In the genomic region with DNA sequence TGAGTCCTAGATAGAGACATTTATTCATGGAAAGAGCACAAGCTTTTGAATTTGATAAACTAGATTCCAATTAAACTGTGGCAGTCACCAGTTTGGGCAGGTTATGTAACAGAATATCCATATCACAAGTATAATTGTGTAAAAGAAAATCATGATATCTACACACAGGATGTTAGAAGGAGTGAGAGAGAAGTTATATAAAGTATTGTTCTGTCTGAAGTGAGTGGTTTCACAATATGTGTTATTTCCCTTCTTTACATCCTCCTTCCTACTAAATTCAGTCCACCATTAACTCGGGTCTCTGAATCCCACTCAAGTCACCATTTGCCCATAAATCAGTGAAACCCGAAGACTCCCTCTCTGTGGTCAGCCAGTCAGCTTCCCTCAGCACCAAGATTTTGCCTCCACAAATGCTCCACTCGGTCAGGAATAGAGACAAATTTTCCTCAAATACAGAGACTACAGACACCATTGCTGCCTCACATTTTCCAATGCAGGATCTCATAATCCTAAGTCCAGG, we compare ENCODE assay signal across 12 cellular contexts. TPM values are rescaled to one million over a fixed set of nuclear protein-coding genes. Genes with fewer than 3 reads are reported as not detected.
DNase-seq lines count a peak whose midpoint lies in the region; ATAC-seq and TF ChIP-seq lines count a peak whose summit lies in the region.
"Had no signal": no experiment of that assay in that cellular context is flagged by ENCODE, and none has a peak within 500 bp of the region (broad histone marks: within the 10 kb centered on the region; RNA-seq: fewer than 3 reads in every experiment).

No MANE protein-coding gene starts in this region.

- intact Hi-C loops in heart right ventricle (cut with DNase I) = loop anchor here in 1 of 10 donors (5.0 kb wide), 1 partner anchor 33 kb away; no protein-coding TSS in a partner anchor
- intact Hi-C loops in left cardiac atrium (cut with DNase I) = loop anchor here in 1 of 2 donors (5.0 kb wide), 1 partner anchor 97 kb away; a partner anchor contains a TSS
- intact Hi-C loops in activated B cell treated with CpG ODN at 0.5 μM for 24 hours (cut with micrococcal nuclease) = loop anchor here (1.0 to 10.0 kb wide), 7 partner anchors 29 to 307 kb away; a partner anchor contains a TSS

- H3K9me3 Mint-ChIP-seq in activated B cell treated with CpG ODN at 0.5 μM for 24 hours = peaks cover 2% of the 10 kb centered on the region

- peak overlapping the region; percentile 90 for H3K4me3 Mint-ChIP-seq in activated B cell treated with CpG ODN at 0.5 μM for 24 hours

- H3K27me3 Mint-ChIP-seq in activated B cell treated with CpG ODN at 0.5 μM for 24 hours = no peaks in the 10 kb centered on the region

- H3K27me3 ChIP-seq in heart right ventricle = peaks cover 0 to 14% (median 0%) of the 10 kb centered on the region in 7 donors

- H3K27ac Mint-ChIP-seq in activated B cell treated with CpG ODN at 0.5 μM for 24 hours = peak overlapping the region; percentile 94

- peaks cover 0 to 6% (median 0%) of the 10 kb centered on the region in 9 donors for H3K36me3 ChIP-seq in heart right ventricle
- no peaks in the 10 kb centered on the region for H3K36me3 ChIP-seq in urinary bladder (ENCODE audit: insufficient read depth)

- POLR2A ChIA-PET in activated B cell treated with CpG ODN at 0.5 μM for 24 hours (lab: Charles Lee) = interaction anchor here (0.6 to 6.9 kb wide), 24 partner anchors 13 to 415 kb away, joined by 3 to 387 read pairs (median 8); a partner anchor contains a TSS

- peaks cover 0 to 12% (median 0%) of the 10 kb centered on the region in 9 donors for H3K4me1 ChIP-seq in heart right ventricle
- no peaks in the 10 kb centered on the region for H3K4me1 ChIP-seq in urinary bladder (ENCODE audit: insufficient read depth)

- CTCF ChIA-PET in activated B cell treated with CpG ODN at 0.5 μM for 24 hours (lab: Charles Lee) = interaction anchor here (0.8 to 3.0 kb wide), 3 partner anchors 26 to 95 kb away, joined by 3 to 11 read pairs (median 3); no protein-coding TSS in a partner anchor

- no peak for ATAC-seq in heart right ventricle
- no peak for ATAC-seq in left cardiac atrium
- ATAC-seq in activated B cell treated with CpG ODN at 0.5 μM for 24 hours (ENCODE audit: low read depth) = no peak

- H3K4me1 Mint-ChIP-seq in activated B cell treated with CpG ODN at 0.5 μM for 24 hours = peaks cover 72% of the 10 kb centered on the region

- peaks cover 48% of the 10 kb centered on the region for H3K36me3 Mint-ChIP-seq in activated B cell treated with CpG ODN at 0.5 μM for 24 hours (ENCODE audit: low read depth)

- peak overlapping the region in 8 of 10 donors; percentile 19 to 82 (median 72) for H3K27ac ChIP-seq in heart right ventricle
- no peak overlapping the region for H3K27ac ChIP-seq in urinary bladder (ENCODE audit: low read depth)

- WGBS in heart right ventricle, 2 donors = 35 to 36% methylated on average over 3 of the region's 3 CpGs
- WGBS in urinary bladder = 23% methylated on average over 3 of the region's 3 CpGs

- TF ChIP-seq CTCF in heart right ventricle (IDR thresholded peaks at IDR 0.05) (no peak), activated B cell treated with CpG ODN at 0.5 μM for 24 hours (IDR thresholded peaks at IDR 0.05) (no peak)

- H3K9me3 ChIP-seq in heart right ventricle = no peaks in the 10 kb centered on the region

- DNase-seq in heart right ventricle (no peak), left cardiac atrium (no peak), activated B cell treated with CpG ODN at 0.5 μM for 24 hours (no peak), left kidney (ENCODE audit: low read depth, low spot score) (peak; percentile 72), EL (no peak), mesenteric fat pad (ENCODE audit: low spot score) (no peak), 8988T (no peak)
- DNase-seq: amniotic stem cell, NCI-H446 had no signal

- peak overlapping the region in 7 of 10 donors; percentile 36 to 57 (median 41) for H3K4me3 ChIP-seq in heart right ventricle
- peak overlapping the region; percentile 8 for H3K4me3 ChIP-seq in urinary bladder (ENCODE audit: low read depth, low read length)

RNA-seq across cellular contexts. Expression of a gene that starts 0.8 kb away (rescaled TPM):
- total RNA-seq in heart right ventricle (10 to 100 TPM in 6 of 10 donors, 1 to 10 TPM in 4; 6.2 to 73.7 (median 14.4) TPM), left cardiac atrium (10 to 100 TPM in 1 of 2 donors, 1 to 10 TPM in 1; 4.6 to 15.3 TPM), activated B cell treated with CpG ODN at 0.5 μM for 24 hours (262 and 310 TPM in 2 replicates), urinary bladder (4.0 TPM), mesenteric fat pad (21.5 TPM)
- polyA plus RNA-seq in heart right ventricle (10 to 100 TPM; 18.8 to 81.2 TPM), urinary bladder (36.1 TPM)
- total RNA-seq: RPMI7951 had no signal
- polyA plus RNA-seq: BJ had no signal

RNA-seq across cellular contexts. Expression of a gene that starts 28.5 kb away (rescaled TPM):
- 100 to 1,000 TPM in 1 of 10 donors, 10 to 100 TPM in 7, 1 to 10 TPM in 2; 1.3 to 136 (median 16.2) TPM for total RNA-seq in heart right ventricle
- polyA plus RNA-seq in heart right ventricle = 1 to 10 TPM; 5.9 to 9.6 TPM
- total RNA-seq in left cardiac atrium = 1 to 10 TPM; 7.7 to 8.3 TPM
- 628 and 664 TPM in 2 replicates for total RNA-seq in activated B cell treated with CpG ODN at 0.5 μM for 24 hours
- total RNA-seq in urinary bladder = 16.0 TPM
- polyA plus RNA-seq in urinary bladder = 41.8 TPM
- 12.7 TPM for total RNA-seq in mesenteric fat pad
- total RNA-seq: RPMI7951 had no signal
- polyA plus RNA-seq: BJ had no signal
